In genomic region chr21:45405271-45405818, GRCh38 we compare ENCODE assay signal across 8 cellular contexts. TPM values are rescaled to one million over a fixed set of nuclear protein-coding genes. Genes with fewer than 3 reads are reported as not detected.
DNase-seq lines count a peak whose midpoint lies in the region; ATAC-seq, FAIRE-seq and TF ChIP-seq lines count a peak whose summit lies in the region.

No MANE protein-coding gene starts in this region.

- TF ChIP-seq POLR2A in adrenal gland (IDR thresholded peaks at IDR 0.05): peak in 1 of 2 donors; percentile 40

- H3K27me3 ChIP-seq in adrenal gland: no peaks in the 10 kb centered on the region

- H3K9me3 Mint-ChIP-seq in stimulated activated effector memory CD8-positive, alpha-beta T cell treated with anti-CD3 and anti-CD28 coated beads, Interleukin-12 subunit alpha, Interleukin-12 subunit beta, amount 100 ng/mL, for 72 hours: peaks cover 5% of the 10 kb centered on the region

- peak in 1 of 6 experiments; percentile 13 for TF ChIP-seq CTCF in adrenal gland (IDR thresholded peaks at IDR 0.05)

- H3K9me3 ChIP-seq in adrenal gland (replicated peaks in 1 of 3): no peaks in the 10 kb centered on the region

- H3K27ac ChIP-seq in adrenal gland: peak overlapping the region; percentile 78 to 96 (median 88)

- intact Hi-C loops in adrenal gland (cut with DNase I): loop anchor here in 1 of 2 donors (10.0 kb wide), 1 partner anchor 111 kb away; no protein-coding TSS in a partner anchor

- 0 to 1% methylated on average over 60 to 86 of the region's 86 CpGs; no CpG with 5 or more reads in 2 of the 4 donors for WGBS in adrenal gland, 4 donors

- peaks cover 11 to 43% of the 10 kb centered on the region in 2 donors for H3K4me1 ChIP-seq in adrenal gland (replicated peaks in 1 of 2)

- H3K36me3 ChIP-seq in adrenal gland (replicated peaks in 1 of 2): no peaks in the 10 kb centered on the region

- H3K4me1 Mint-ChIP-seq in stimulated activated effector memory CD8-positive, alpha-beta T cell treated with anti-CD3 and anti-CD28 coated beads, Interleukin-12 subunit alpha, Interleukin-12 subunit beta, amount 100 ng/mL, for 72 hours: peaks cover 14% of the 10 kb centered on the region

- H3K4me3 ChIP-seq in adrenal gland: peak overlapping the region in 2 of 4 donors; percentile 17 to 91
- H3K4me3 ChIP-seq in iPS-11a (ENCODE audit: low read depth, low read length): peak overlapping the region; percentile 62

- H3K27ac Mint-ChIP-seq in stimulated activated effector memory CD8-positive, alpha-beta T cell treated with anti-CD3 and anti-CD28 coated beads, Interleukin-12 subunit alpha, Interleukin-12 subunit beta, amount 100 ng/mL, for 72 hours: no peak overlapping the region

- no peak overlapping the region for H3K4me3 Mint-ChIP-seq in stimulated activated effector memory CD8-positive, alpha-beta T cell treated with anti-CD3 and anti-CD28 coated beads, Interleukin-12 subunit alpha, Interleukin-12 subunit beta, amount 100 ng/mL, for 72 hours

- no peaks in the 10 kb centered on the region for H3K36me3 Mint-ChIP-seq in stimulated activated effector memory CD8-positive, alpha-beta T cell treated with anti-CD3 and anti-CD28 coated beads, Interleukin-12 subunit alpha, Interleukin-12 subunit beta, amount 100 ng/mL, for 72 hours

- FAIRE-seq in RCC 7860 (lab: Jason Lieb, UNC): no peak

- DNase-seq in HEK293T (ENCODE audit: extremely low spot score) (peak; percentile 65), adrenal gland (peak in 5 of 7 donors; percentile 43 to 80 (median 66)), RCC 7860 (ENCODE audit: low spot score) (no peak), A172 (ENCODE audit: low spot score) (no peak)
- no peak for DNase-seq in stimulated activated effector memory CD8-positive, alpha-beta T cell treated with anti-CD3 and anti-CD28 coated beads, Interleukin-12 subunit alpha, Interleukin-12 subunit beta, amount 100 ng/mL, for 72 hours (ENCODE audit: low spot score in 2 of 2)

- POLR2A ChIA-PET in HEK293T (lab: Yijun Ruan, JAX): no interaction called here

- peak; percentile 34 for ATAC-seq in stimulated activated effector memory CD8-positive, alpha-beta T cell treated with anti-CD3 and anti-CD28 coated beads, Interleukin-12 subunit alpha, Interleukin-12 subunit beta, amount 100 ng/mL, for 72 hours
- ATAC-seq in HG02610 (IDR thresholded peaks at IDR 0.05; ENCODE audit: unreplicated experiment): no peak
- ATAC-seq in GM21515 (IDR thresholded peaks at IDR 0.05; ENCODE audit: unreplicated experiment): no peak

- CTCF ChIA-PET in HEK293T (lab: Yijun Ruan, JAX): no interaction called here

TF ChIP-seq in HEK293T, 16 proteins besides CTCF, POLR2A, EP300 and RAD21:
- TF ChIP-seq LEF1 (IDR thresholded peaks at IDR 0.05; ENCODE audit: borderline replicate concordance): 0 out of 2 replicates have a peak, but pooled peaks have one; percentile 34
- no peak for TF ChIP-seq CTBP1 (IDR thresholded peaks at IDR 0.05; ENCODE audit: borderline replicate concordance)

RNA-seq across cellular contexts. Expression of gene COL18A1, which starts 0.4 kb away (rescaled TPM):
- 100 to 1,000 TPM in 7 of 8 donors, 10 to 100 TPM in 1; 92.9 to 244 (median 141) TPM for total RNA-seq in adrenal gland
- 100 to 1,000 TPM in 2 of 3 donors, 10 to 100 TPM in 1; 10.9 to 201 (median 163) TPM for polyA plus RNA-seq in adrenal gland
- 72.9 and 115 TPM in 2 replicates for total RNA-seq in A172 (2014; rRNA removed; shearing (Covaris generic))

Comparison
In these comparisons a context has a peak if more than half of its experiments do, and no peak if none do; other contexts are left out.
1. DNase-seq: peak in HEK293T (single experiment) and adrenal gland (5 of 7); none in stimulated activated effector memory CD8-positive, alpha-beta T cell treated with anti-CD3 and anti-CD28 coated beads, Interleukin-12 subunit alpha, Interleukin-12 subunit beta, amount 100 ng/mL, for 72 hours (0 of 2), RCC 7860 (single experiment) and A172 (single experiment).